1 cellular context compared by ENCODE assay signal in the genomic region with DNA sequence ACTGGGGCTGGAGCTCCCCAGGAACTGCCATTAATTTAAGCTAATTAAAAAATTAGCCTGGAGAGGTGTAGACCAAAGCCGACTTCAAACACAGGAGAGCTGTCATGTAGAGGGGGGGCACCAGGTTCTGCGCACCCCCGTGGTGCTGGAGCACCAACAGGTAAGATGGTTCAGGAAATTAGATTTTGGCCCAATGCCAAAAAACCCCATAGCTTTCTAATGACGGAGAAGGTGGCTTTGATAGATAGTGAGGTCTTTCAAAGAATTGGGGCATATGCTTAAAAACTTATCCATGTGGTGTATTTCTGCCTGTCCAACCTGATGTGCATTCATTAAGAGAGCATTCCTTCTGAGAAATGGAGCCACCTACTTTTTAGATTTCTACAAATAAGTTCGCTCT.
TF ChIP-seq lines count a peak whose summit lies in the region.

No MANE protein-coding gene starts in this region.

TF ChIP-seq in IMR-90, 13 proteins besides CTCF, POLR2A, EP300 and RAD21 (continued from another document):
- TF ChIP-seq, protein P1, sequence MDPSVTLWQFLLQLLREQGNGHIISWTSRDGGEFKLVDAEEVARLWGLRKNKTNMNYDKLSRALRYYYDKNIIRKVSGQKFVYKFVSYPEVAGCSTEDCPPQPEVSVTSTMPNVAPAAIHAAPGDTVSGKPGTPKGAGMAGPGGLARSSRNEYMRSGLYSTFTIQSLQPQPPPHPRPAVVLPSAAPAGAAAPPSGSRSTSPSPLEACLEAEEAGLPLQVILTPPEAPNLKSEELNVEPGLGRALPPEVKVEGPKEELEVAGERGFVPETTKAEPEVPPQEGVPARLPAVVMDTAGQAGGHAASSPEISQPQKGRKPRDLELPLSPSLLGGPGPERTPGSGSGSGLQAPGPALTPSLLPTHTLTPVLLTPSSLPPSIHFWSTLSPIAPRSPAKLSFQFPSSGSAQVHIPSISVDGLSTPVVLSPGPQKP (IDR thresholded peaks at IDR 0.05; ENCODE audit: borderline replicate concordance, low read depth, low read length) = no peak
- TF ChIP-seq NFE2L2 (IDR thresholded peaks at IDR 0.05; ENCODE audit: low read depth, low read length) = no peak
